In the genomic region with DNA sequence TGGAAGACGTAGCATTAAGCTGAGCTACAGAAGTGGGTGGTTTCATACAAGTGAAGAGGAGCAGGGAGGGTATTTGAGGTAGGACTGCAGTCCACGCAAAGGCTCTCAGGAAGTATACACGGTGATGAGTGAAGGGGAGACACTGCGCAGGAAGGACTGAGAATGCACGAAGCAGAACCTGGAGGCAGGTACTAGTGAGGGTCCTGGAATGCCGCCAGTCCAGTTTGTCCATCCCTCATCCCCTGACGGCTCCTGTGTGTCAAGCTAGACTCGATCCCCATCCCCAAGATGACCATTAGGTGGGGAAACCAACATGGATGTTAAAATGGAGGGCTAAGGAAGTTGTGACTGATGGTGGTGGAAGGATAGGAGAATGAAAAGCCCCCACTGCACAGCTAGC, we compare ENCODE assay signal across 1 cellular context.
TF ChIP-seq lines count a peak whose summit lies in the region.

No MANE protein-coding gene starts in this region.

TF ChIP-seq in H1, 55 proteins besides CTCF, POLR2A, EP300 and RAD21:
- no peak for TF ChIP-seq EZH2 (IDR thresholded peaks at IDR 0.05; ENCODE audit: low read depth, low read length, severe bottlenecking)
- TF ChIP-seq, protein P1, sequence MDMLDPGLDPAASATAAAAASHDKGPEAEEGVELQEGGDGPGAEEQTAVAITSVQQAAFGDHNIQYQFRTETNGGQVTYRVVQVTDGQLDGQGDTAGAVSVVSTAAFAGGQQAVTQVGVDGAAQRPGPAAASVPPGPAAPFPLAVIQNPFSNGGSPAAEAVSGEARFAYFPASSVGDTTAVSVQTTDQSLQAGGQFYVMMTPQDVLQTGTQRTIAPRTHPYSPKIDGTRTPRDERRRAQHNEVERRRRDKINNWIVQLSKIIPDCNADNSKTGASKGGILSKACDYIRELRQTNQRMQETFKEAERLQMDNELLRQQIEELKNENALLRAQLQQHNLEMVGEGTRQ (IDR thresholded peaks at IDR 0.05; ENCODE audit: low read length), result no peak
- TF ChIP-seq RNF2 (IDR thresholded peaks at IDR 0.05; ENCODE audit: borderline replicate concordance, low read depth, low read length, missing control alignments, poor library complexity, severe bottlenecking), result no peak
- no peak for TF ChIP-seq MAFK (IDR thresholded peaks at IDR 0.05; ENCODE audit: low read depth, low read length)
- TF ChIP-seq ATF2 (IDR thresholded peaks at IDR 0.05; ENCODE audit: low read length), result no peak
- no peak for TF ChIP-seq TEAD4 (IDR thresholded peaks at IDR 0.05; ENCODE audit: low read depth, low read length)
- TF ChIP-seq HDAC2 (IDR thresholded peaks at IDR 0.05; ENCODE audit: borderline replicate concordance in 1 of 2, low read depth in 2 of 2, low read length in 2 of 2), result no peak
TF ChIP-seq in H1: peak in this region for 0.
